ENCODE assay signal across 8 cellular contexts in genomic region chr14:72892103-72892878, GRCh38. TPM values are rescaled to one million over a fixed set of nuclear protein-coding genes. Genes with fewer than 3 reads are reported as not detected.
DNase-seq lines count a peak whose midpoint lies in the region; ATAC-seq and TF ChIP-seq lines count a peak whose summit lies in the region.

No MANE protein-coding gene starts in this region.

- H3K9me3 ChIP-seq in MG63: no peaks in the 10 kb centered on the region

- intact Hi-C loops in Calu3 (cut with micrococcal nuclease; ENCODE audit: unreplicated experiment): no loop called here

- H3K4me3 Mint-ChIP-seq in Calu3 (ENCODE audit: low read depth, unreplicated experiment): peak overlapping the region; percentile 84
- H3K4me3 Mint-ChIP-seq in activated T-helper 17 cell treated with anti-CD3 and anti-CD28 coated beads, Interleukin-2, amount 50 U/mL, for 72 hours: peak overlapping the region; percentile 87

- no peak for TF ChIP-seq CTCF in Calu3 (IDR thresholded peaks at IDR 0.05; ENCODE audit: unreplicated experiment)

- ATAC-seq in activated T-helper 17 cell treated with anti-CD3 and anti-CD28 coated beads, Interleukin-2, amount 50 U/mL, for 72 hours (replicated peaks): no peak
- no peak for ATAC-seq in GM18505 (IDR thresholded peaks at IDR 0.05; ENCODE audit: unreplicated experiment)
- no peak for ATAC-seq in GM21717 (IDR thresholded peaks at IDR 0.05; ENCODE audit: unreplicated experiment)

- no peak for TF ChIP-seq POLR2A in GM18505 (IDR thresholded peaks at IDR 0.05; ENCODE audit: borderline replicate concordance, extremely low read depth, insufficient read depth, insufficient read length)

- H3K27me3 Mint-ChIP-seq in Calu3 (ENCODE audit: unreplicated experiment): peaks cover 48% of the 10 kb centered on the region
- H3K27me3 Mint-ChIP-seq in activated T-helper 17 cell treated with anti-CD3 and anti-CD28 coated beads, Interleukin-2, amount 50 U/mL, for 72 hours: peaks cover 33% of the 10 kb centered on the region

- no peaks in the 10 kb centered on the region for H3K4me1 Mint-ChIP-seq in Calu3 (ENCODE audit: low read depth, unreplicated experiment)
- peaks cover 19% of the 10 kb centered on the region for H3K4me1 Mint-ChIP-seq in activated T-helper 17 cell treated with anti-CD3 and anti-CD28 coated beads, Interleukin-2, amount 50 U/mL, for 72 hours

- DNase-seq in Calu3 (peak; percentile 27), MG63 (peak; percentile 18), globus pallidus (ENCODE audit: low spot score) (peak; percentile 21), retina (peak; percentile 79)
- DNase-seq in activated CD4-positive, CD25-positive, alpha-beta regulatory T cell (lab: John Stamatoyannopoulos, UW): no peak

- no peaks in the 10 kb centered on the region for H3K27me3 ChIP-seq in MG63

- peaks cover 27% of the 10 kb centered on the region for H3K36me3 Mint-ChIP-seq in Calu3 (ENCODE audit: insufficient read depth, unreplicated experiment)
- H3K36me3 Mint-ChIP-seq in activated T-helper 17 cell treated with anti-CD3 and anti-CD28 coated beads, Interleukin-2, amount 50 U/mL, for 72 hours (ENCODE audit: low read depth): no peaks in the 10 kb centered on the region

- CTCF ChIA-PET in Calu3 (lab: Charles Lee): interaction anchor here (0.6 to 1.5 kb wide), 5 partner anchors 13 to 1184 kb away, joined by 3 to 6 read pairs (median 5); no protein-coding TSS in a partner anchor

- no peaks in the 10 kb centered on the region for H3K9me3 Mint-ChIP-seq in Calu3 (ENCODE audit: low read depth, unreplicated experiment)
- no peaks in the 10 kb centered on the region for H3K9me3 Mint-ChIP-seq in activated T-helper 17 cell treated with anti-CD3 and anti-CD28 coated beads, Interleukin-2, amount 50 U/mL, for 72 hours

- no peaks in the 10 kb centered on the region; the same call in 1 of the 2 replicates for H3K36me3 ChIP-seq in MG63

- H3K27ac Mint-ChIP-seq in Calu3 (ENCODE audit: unreplicated experiment): peak overlapping the region; percentile 41
- H3K27ac Mint-ChIP-seq in activated T-helper 17 cell treated with anti-CD3 and anti-CD28 coated beads, Interleukin-2, amount 50 U/mL, for 72 hours: peak overlapping the region; percentile 85

- BruUV-seq in Calu3 (replicated peaks; lab: Mats Ljungman, UMichigan): no TSS peak

- H3K4me3 ChIP-seq in MG63: peak overlapping the region; percentile 82

RNA-seq across cellular contexts. Expression of gene DPF3, which starts 1.6 kb away (rescaled TPM):
- 6.9 and 9.6 TPM in 2 replicates for total RNA-seq in Calu3 (2022)
- 2.3 and 5.6 TPM in 2 replicates for total RNA-seq in MG63 (2014; rRNA removed; shearing (Covaris generic); ENCODE audit: low replicate concordance)
- under 1 TPM; 0.13 to 0.30 TPM for total RNA-seq in activated T-helper 17 cell treated with anti-CD3 and anti-CD28 coated beads, Interleukin-2, amount 50 U/mL, for 72 hours

RNA-seq across cellular contexts. Expression of gene DCAF4, which starts 34.0 kb away (rescaled TPM):
- total RNA-seq in Calu3 (2022): 20.8 and 21.6 TPM in 2 replicates
- total RNA-seq in MG63 (2014; rRNA removed; shearing (Covaris generic); ENCODE audit: low replicate concordance): 36.2 and 71.1 TPM in 2 replicates
- total RNA-seq in activated T-helper 17 cell treated with anti-CD3 and anti-CD28 coated beads, Interleukin-2, amount 50 U/mL, for 72 hours: 10 to 100 TPM; 10.8 to 25.2 TPM

Comparison
In these comparisons a context has a peak if more than half of its experiments do, and no peak if none do; other contexts are left out.
1. DNase-seq: peak in Calu3 (single experiment), MG63 (single experiment), globus pallidus (single experiment) and retina (single experiment); none in activated CD4-positive, CD25-positive, alpha-beta regulatory T cell (0 of 4).